Comparison of ENCODE assay signal across 8 cellular contexts in genomic region chr21:25614441-25614840, GRCh38.
"Had no signal": no experiment of that assay in that cellular context is flagged by ENCODE, and none has a peak within 500 bp of the region (broad histone marks: within the 10 kb centered on the region; RNA-seq: fewer than 3 reads in every experiment).

No MANE protein-coding gene starts in this region.

- H3K27ac Mint-ChIP-seq: GM23338, H9, HFFc6 had no signal

- H3K4me3 ChIP-seq: GM23248, GM23338 had no signal

- H3K4me3 Mint-ChIP-seq: GM23338, H9, HFFc6 had no signal

- ATAC-seq: GM23338, HCT116 had no signal

- H3K9me3 Mint-ChIP-seq: GM23338, H9, HFFc6 had no signal

- H3K4me1 Mint-ChIP-seq: GM23338 had no signal

- H3K27ac ChIP-seq: GM23248 had no signal

- H3K9ac ChIP-seq: GM23248 had no signal

- H2AFZ ChIP-seq: GM23248, GM23338 had no signal

- DNase-seq: GM23248, GOT3, H7, H9, HCEC 1CT, HFFc6 had no signal

- H3K4me2 ChIP-seq: GM23338 had no signal
